ENCODE assay signal across 18 cellular contexts in the genomic region with DNA sequence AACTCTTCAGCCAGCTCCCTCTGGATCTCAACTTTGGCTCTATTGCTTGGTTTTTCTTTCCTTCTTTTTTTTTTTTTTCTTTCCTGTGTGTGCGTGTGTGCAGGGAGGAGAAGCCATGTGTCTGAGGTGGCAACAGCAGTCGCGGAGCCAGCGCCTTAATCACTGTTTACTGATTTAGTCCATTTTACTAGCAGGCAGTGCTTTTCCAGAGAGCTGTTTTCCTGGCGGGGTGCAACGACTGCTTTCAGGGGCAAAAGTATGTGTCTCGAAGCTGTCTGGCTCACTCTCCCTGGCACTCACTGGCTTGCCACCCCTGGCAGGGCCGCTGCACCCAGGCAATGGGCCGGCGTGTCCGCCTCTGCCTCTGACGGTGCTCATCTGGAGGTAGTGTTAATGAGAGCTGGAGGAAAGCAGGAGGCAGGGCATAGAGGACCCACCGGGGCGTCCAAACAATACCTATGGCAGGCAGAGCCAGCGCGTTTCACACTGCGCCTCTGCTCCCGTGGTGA.
DNase-seq lines count a peak whose midpoint lies in the region; TF ChIP-seq lines count a peak whose summit lies in the region.
"Had no signal": no experiment of that assay in that cellular context is flagged by ENCODE, and none has a peak within 500 bp of the region (broad histone marks: within the 10 kb centered on the region; RNA-seq: fewer than 3 reads in every experiment).

No MANE protein-coding gene starts in this region.

- no peak overlapping the region for H3K4me3 Mint-ChIP-seq in nephron progenitor cell
- H3K4me3 Mint-ChIP-seq: activated naive CD4-positive, alpha-beta T cell treated with anti-CD3 and anti-CD28 coated beads, Interleukin-2, amount 10 ng/mL, durations not matched to agents 7 days and 5 days; CD4-positive, alpha-beta memory T cell; stimulated activated naive CD8-positive, alpha-beta T cell treated with anti-CD3 and anti-CD28 coated beads, Interleukin-15, amount 100 ng/mL, for 72 hours; T-helper 1 cell treated with Interleukin-12 subunit alpha and Interleukin-12 subunit beta and Interleukin-4 antibody, amounts not matched to agents 30 μg/mL and 1 μg/mL, for 36 hours had no signal

- TF ChIP-seq POLR2A in tibial nerve (IDR thresholded peaks at IDR 0.05), result no peak
- no peak for TF ChIP-seq POLR2A in esophagus squamous epithelium (IDR thresholded peaks at IDR 0.05)

- H3K4me3 ChIP-seq in tibial nerve (peak overlapping the region in 1 of 4 donors; percentile 35), esophagus squamous epithelium (peak overlapping the region in 1 of 4 donors; percentile 15)
- H3K4me3 ChIP-seq: cardiac muscle cell, GM12878, spleen had no signal

- intact Hi-C loops in esophagus squamous epithelium (cut with DNase I), result no loop called here

- H3K4me1 ChIP-seq in tibial nerve (peaks cover 0 to 16% (median 2%) of the 10 kb centered on the region in 4 donors), esophagus squamous epithelium (peaks cover 0 to 11% (median 0%) of the 10 kb centered on the region in 3 donors)
- H3K4me1 ChIP-seq: spleen had no signal

- H3K4me1 Mint-ChIP-seq in nephron progenitor cell, result peaks cover 56% of the 10 kb centered on the region
- H3K4me1 Mint-ChIP-seq: CD4-positive, alpha-beta memory T cell had no signal

- H3K36me3 ChIP-seq in tibial nerve, result no peaks in the 10 kb centered on the region
- H3K36me3 ChIP-seq in esophagus squamous epithelium, result no peaks in the 10 kb centered on the region
- H3K36me3 ChIP-seq: cardiac muscle cell, spleen had no signal

- TF ChIP-seq CTCF in nephron progenitor cell (IDR thresholded peaks at IDR 0.05) (no peak), tibial nerve (IDR thresholded peaks at IDR 0.05) (no peak), esophagus squamous epithelium (IDR thresholded peaks at IDR 0.05) (no peak)

- 50 to 59% methylated on average over 15 to 18 of the region's 18 CpGs for WGBS in tibial nerve, 2 donors
- 29 to 48% methylated on average over 11 to 13 of the region's 18 CpGs for WGBS in esophagus squamous epithelium, 2 donors

- peak overlapping the region; percentile 55 for H3K27ac Mint-ChIP-seq in nephron progenitor cell
- H3K27ac Mint-ChIP-seq: activated naive CD4-positive, alpha-beta T cell treated with anti-CD3 and anti-CD28 coated beads, Interleukin-2, amount 10 ng/mL, durations not matched to agents 7 days and 5 days; CD4-positive, alpha-beta memory T cell; T-helper 1 cell treated with Interleukin-12 subunit alpha and Interleukin-12 subunit beta and Interleukin-4 antibody, amounts not matched to agents 30 μg/mL and 1 μg/mL, for 36 hours had no signal

- no peaks in the 10 kb centered on the region for H3K27me3 Mint-ChIP-seq in nephron progenitor cell (ENCODE audit: low read depth, poor library complexity)

- DNase-seq in NCI-H1092 treated with DMSO at 0.1 percent for 48 hours (lab: John Stamatoyannopoulos, UW), result peak; percentile 27
- no peak for DNase-seq in NCI-H1092 (lab: John Stamatoyannopoulos, UW)
- peak; percentile 5 for DNase-seq in amniotic epithelial cell (ENCODE audit: low read depth)
- DNase-seq in nephron progenitor cell, result no peak
- no peak for DNase-seq in tibial nerve (ENCODE audit: low spot score in 2 of 2)
- DNase-seq in islet precursor cell, result no peak
- no peak for DNase-seq in esophagus squamous epithelium (lab: John Stamatoyannopoulos, UW)
- no peak for DNase-seq in GM19240 (ENCODE audit: insufficient read length, low spot score)
- DNase-seq: activated CD8-positive, alpha-beta memory T cell treated with anti-CD3 and anti-CD28 coated beads, Interleukin-2, amount 50 U/mL, for 48 hours; activated naive CD4-positive, alpha-beta T cell treated with anti-CD3 and anti-CD28 coated beads, Interleukin-2, amount 10 ng/mL, durations not matched to agents 7 days and 5 days; CD4-positive, alpha-beta memory T cell; NCI-H2029; spleen; stimulated activated naive CD8-positive, alpha-beta T cell treated with anti-CD3 and anti-CD28 coated beads, Interleukin-15, amount 100 ng/mL, for 72 hours had no signal

- H3K27ac ChIP-seq in tibial nerve, result peak overlapping the region in 3 of 4 donors; percentile 9 to 67 (median 48)
- peak overlapping the region in 1 of 4 donors; percentile 18 for H3K27ac ChIP-seq in esophagus squamous epithelium
- H3K27ac ChIP-seq: 22Rv1, cardiac muscle cell, spleen had no signal

- TF ChIP-seq EP300 in tibial nerve (IDR thresholded peaks at IDR 0.05), result no peak

- H3K27me3 ChIP-seq in tibial nerve, result no peaks in the 10 kb centered on the region
- peaks cover 0 to 27% (median 0%) of the 10 kb centered on the region in 4 donors for H3K27me3 ChIP-seq in esophagus squamous epithelium
- H3K27me3 ChIP-seq: cardiac muscle cell, spleen had no signal

- no peaks in the 10 kb centered on the region for H3K9me3 ChIP-seq in tibial nerve
- H3K9me3 ChIP-seq in esophagus squamous epithelium, result no peaks in the 10 kb centered on the region
- H3K9me3 ChIP-seq: spleen had no signal

- peaks cover 5% of the 10 kb centered on the region for H3K36me3 Mint-ChIP-seq in nephron progenitor cell (ENCODE audit: low read depth)
- H3K36me3 Mint-ChIP-seq: activated naive CD4-positive, alpha-beta T cell treated with anti-CD3 and anti-CD28 coated beads, Interleukin-2, amount 10 ng/mL, durations not matched to agents 7 days and 5 days; CD4-positive, alpha-beta memory T cell had no signal

- H3K9me3 Mint-ChIP-seq in nephron progenitor cell, result no peaks in the 10 kb centered on the region
- H3K9me3 Mint-ChIP-seq: activated naive CD4-positive, alpha-beta T cell treated with anti-CD3 and anti-CD28 coated beads, Interleukin-2, amount 10 ng/mL, durations not matched to agents 7 days and 5 days; stimulated activated naive CD8-positive, alpha-beta T cell treated with anti-CD3 and anti-CD28 coated beads, Interleukin-15, amount 100 ng/mL, for 72 hours had no signal

Comparison
In these comparisons a context has a peak if more than half of its experiments do, and no peak if none do; other contexts are left out.
1. DNase-seq: peak in NCI-H1092 treated with DMSO at 0.1 percent for 48 hours (single experiment) and amniotic epithelial cell (single experiment); none in NCI-H1092 (single experiment), nephron progenitor cell (single experiment), tibial nerve (0 of 2), islet precursor cell (single experiment), esophagus squamous epithelium (single experiment) and GM19240 (single experiment).